12 cellular contexts compared by ENCODE assay signal in genomic region chr12:68962855-68963455, GRCh38. TPM values are rescaled to one million over a fixed set of nuclear protein-coding genes. Genes with fewer than 3 reads are reported as not detected.
DNase-seq lines count a peak whose midpoint lies in the region; ATAC-seq and TF ChIP-seq lines count a peak whose summit lies in the region.
"Had no signal": no experiment of that assay in that cellular context is flagged by ENCODE, and none has a peak within 500 bp of the region (broad histone marks: within the 10 kb centered on the region; RNA-seq: fewer than 3 reads in every experiment).

No MANE protein-coding gene starts in this region.

- intact Hi-C loops in activated CD4-positive, alpha-beta T cell treated with anti-CD3 and anti-CD28 coated beads, Interleukin-2, amount 10 ng/mL, durations not matched to agents 24 days and 14 days (cut with micrococcal nuclease), result loop anchor here (1.0 to 5.0 kb wide), 7 partner anchors 30 to 1279 kb away; partner anchors contain the start of genes CNOT2 and CPM

- H3K4me3 Mint-ChIP-seq in activated CD4-positive, alpha-beta T cell treated with anti-CD3 and anti-CD28 coated beads, Interleukin-2, amount 10 ng/mL, durations not matched to agents 24 days and 14 days, result peak overlapping the region; percentile 20

- no peak for DNase-seq in activated CD4-positive, alpha-beta T cell treated with anti-CD3 and anti-CD28 coated beads, Interleukin-2, amount 10 ng/mL, durations not matched to agents 24 days and 14 days
- DNase-seq in activated CD4-positive, alpha-beta T cell treated with anti-CD3 and anti-CD28 coated beads for 48 hours, result no peak
- DNase-seq in NOMO-1 treated with dmso at 0.1 percent for 144 hours (lab: John Stamatoyannopoulos, UW; ENCODE audit: unreplicated experiment), result peak; percentile 76
- DNase-seq in epithelial cell of prostate (ENCODE audit: low read depth, low spot score), result no peak
- no peak for DNase-seq in mucosa of gallbladder (ENCODE audit: low spot score)
- DNase-seq in NCI-H2171 treated with DMSO at 0.1 percent for 48 hours (lab: John Stamatoyannopoulos, UW), result no peak
- DNase-seq: 8988T, gastrocnemius medialis, kidney glomerular epithelial cell, NCI-H2081 treated with DMSO at 0.1 percent for 48 hours had no signal

- peaks cover 32 to 43% of the 10 kb centered on the region in 2 experiments for H3K4me1 ChIP-seq in neutrophil (ENCODE audit: control insufficient read depth in 1 of 2, insufficient read depth in 1 of 2, low read depth in 1 of 2, low read length in 1 of 2)
- H3K4me1 ChIP-seq: gastrocnemius medialis had no signal

- H3K27ac ChIP-seq in epithelial cell of prostate (peak overlapping the region; percentile 34), neutrophil (peak overlapping the region; percentile 73)
- H3K27ac ChIP-seq: gastrocnemius medialis had no signal

- H3K9me3 ChIP-seq in neutrophil, result no peaks in the 10 kb centered on the region
- H3K9me3 ChIP-seq: gastrocnemius medialis had no signal

- H3K27ac Mint-ChIP-seq in activated CD4-positive, alpha-beta T cell treated with anti-CD3 and anti-CD28 coated beads, Interleukin-2, amount 10 ng/mL, durations not matched to agents 24 days and 14 days, result peak overlapping the region; percentile 88

- no peak for ATAC-seq in HG02870 (IDR thresholded peaks at IDR 0.05; ENCODE audit: unreplicated experiment)
- ATAC-seq: gastrocnemius medialis had no signal

- no peaks in the 10 kb centered on the region for H3K27me3 Mint-ChIP-seq in activated CD4-positive, alpha-beta T cell treated with anti-CD3 and anti-CD28 coated beads, Interleukin-2, amount 10 ng/mL, durations not matched to agents 24 days and 14 days

- peaks cover 51% of the 10 kb centered on the region for H3K4me1 Mint-ChIP-seq in activated CD4-positive, alpha-beta T cell treated with anti-CD3 and anti-CD28 coated beads, Interleukin-2, amount 10 ng/mL, durations not matched to agents 24 days and 14 days

- H3K27me3 ChIP-seq in neutrophil, result no peaks in the 10 kb centered on the region
- H3K27me3 ChIP-seq: gastrocnemius medialis had no signal

- H3K9me3 Mint-ChIP-seq in activated CD4-positive, alpha-beta T cell treated with anti-CD3 and anti-CD28 coated beads, Interleukin-2, amount 10 ng/mL, durations not matched to agents 24 days and 14 days, result peaks cover 36% of the 10 kb centered on the region

- TF ChIP-seq CTCF in neutrophil (IDR thresholded peaks at IDR 0.05), result no peak

- H3K4me3 ChIP-seq in neutrophil (ENCODE audit: low read depth in 1 of 2, low read length in 1 of 2), result no peak overlapping the region
- H3K4me3 ChIP-seq: gastrocnemius medialis had no signal

- peaks cover 22% of the 10 kb centered on the region for H3K36me3 Mint-ChIP-seq in activated CD4-positive, alpha-beta T cell treated with anti-CD3 and anti-CD28 coated beads, Interleukin-2, amount 10 ng/mL, durations not matched to agents 24 days and 14 days (ENCODE audit: low read depth)

- no peaks in the 10 kb centered on the region for H3K36me3 ChIP-seq in neutrophil
- H3K36me3 ChIP-seq: gastrocnemius medialis had no signal

RNA-seq across cellular contexts. Expression of gene CPM, which starts 30.0 kb away (rescaled TPM):
- 63.5 and 76.5 TPM in 2 replicates for total RNA-seq in activated CD4-positive, alpha-beta T cell treated with anti-CD3 and anti-CD28 coated beads, Interleukin-2, amount 10 ng/mL, durations not matched to agents 24 days and 14 days
- 61.5 TPM for total RNA-seq in mucosa of gallbladder
